ENCODE assay signal across 1 cellular context in the genomic region with DNA sequence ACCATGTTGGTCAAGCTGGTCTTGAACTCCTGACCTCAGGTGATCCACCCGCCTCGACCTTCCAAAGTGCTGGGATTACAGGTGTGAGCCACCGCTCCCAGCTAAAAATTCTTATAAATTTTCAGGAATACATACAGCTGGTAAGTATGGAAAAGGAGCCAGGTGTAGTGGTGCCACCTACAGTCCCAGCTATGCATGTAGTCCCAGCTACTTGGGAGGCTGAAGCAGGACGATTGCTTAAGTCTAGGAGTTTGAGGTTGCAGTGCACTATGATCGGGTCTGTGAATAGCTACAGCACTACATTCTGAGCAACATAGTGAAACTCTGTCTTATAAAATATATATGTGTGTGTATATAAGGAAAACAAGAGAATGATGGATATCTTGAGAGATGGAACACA.
TF ChIP-seq lines count a peak whose summit lies in the region.

No MANE protein-coding gene starts in this region.

TF ChIP-seq in WTC11, 78 proteins besides CTCF, POLR2A, EP300 and RAD21 (continued from another document):
- TF ChIP-seq, protein P1, sequence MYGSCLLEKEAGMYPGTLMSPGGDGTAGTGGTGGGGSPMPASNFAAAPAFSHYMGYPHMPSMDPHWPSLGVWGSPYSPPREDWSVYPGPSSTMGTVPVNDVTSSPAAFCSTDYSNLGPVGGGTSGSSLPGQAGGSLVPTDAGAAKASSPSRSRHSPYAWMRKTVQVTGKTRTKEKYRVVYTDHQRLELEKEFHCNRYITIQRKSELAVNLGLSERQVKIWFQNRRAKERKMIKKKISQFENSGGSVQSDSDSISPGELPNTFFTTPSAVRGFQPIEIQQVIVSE (CRISPR knock-in tag; IDR thresholded peaks at IDR 0.05; ENCODE audit: borderline replicate concordance) = no peak
- TF ChIP-seq ZNF121 (CRISPR knock-in tag; IDR thresholded peaks at IDR 0.05) = no peak
- TF ChIP-seq, protein P2, sequence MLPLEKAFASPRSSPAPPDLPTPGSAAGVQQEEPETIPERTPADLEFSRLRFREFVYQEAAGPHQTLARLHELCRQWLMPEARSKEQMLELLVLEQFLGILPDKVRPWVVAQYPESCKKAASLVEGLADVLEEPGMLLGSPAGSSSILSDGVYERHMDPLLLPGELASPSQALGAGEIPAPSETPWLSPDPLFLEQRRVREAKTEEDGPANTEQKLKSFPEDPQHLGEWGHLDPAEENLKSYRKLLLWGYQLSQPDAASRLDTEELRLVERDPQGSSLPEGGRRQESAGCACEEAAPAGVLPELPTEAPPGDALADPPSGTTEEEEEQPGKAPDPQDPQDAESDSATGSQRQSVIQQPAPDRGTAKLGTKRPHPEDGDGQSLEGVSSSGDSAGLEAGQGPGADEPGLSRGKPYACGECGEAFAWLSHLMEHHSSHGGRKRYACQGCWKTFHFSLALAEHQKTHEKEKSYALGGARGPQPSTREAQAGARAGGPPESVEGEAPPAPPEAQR (CRISPR knock-in tag; IDR thresholded peaks at IDR 0.05) = no peak
- TF ChIP-seq, protein P3, sequence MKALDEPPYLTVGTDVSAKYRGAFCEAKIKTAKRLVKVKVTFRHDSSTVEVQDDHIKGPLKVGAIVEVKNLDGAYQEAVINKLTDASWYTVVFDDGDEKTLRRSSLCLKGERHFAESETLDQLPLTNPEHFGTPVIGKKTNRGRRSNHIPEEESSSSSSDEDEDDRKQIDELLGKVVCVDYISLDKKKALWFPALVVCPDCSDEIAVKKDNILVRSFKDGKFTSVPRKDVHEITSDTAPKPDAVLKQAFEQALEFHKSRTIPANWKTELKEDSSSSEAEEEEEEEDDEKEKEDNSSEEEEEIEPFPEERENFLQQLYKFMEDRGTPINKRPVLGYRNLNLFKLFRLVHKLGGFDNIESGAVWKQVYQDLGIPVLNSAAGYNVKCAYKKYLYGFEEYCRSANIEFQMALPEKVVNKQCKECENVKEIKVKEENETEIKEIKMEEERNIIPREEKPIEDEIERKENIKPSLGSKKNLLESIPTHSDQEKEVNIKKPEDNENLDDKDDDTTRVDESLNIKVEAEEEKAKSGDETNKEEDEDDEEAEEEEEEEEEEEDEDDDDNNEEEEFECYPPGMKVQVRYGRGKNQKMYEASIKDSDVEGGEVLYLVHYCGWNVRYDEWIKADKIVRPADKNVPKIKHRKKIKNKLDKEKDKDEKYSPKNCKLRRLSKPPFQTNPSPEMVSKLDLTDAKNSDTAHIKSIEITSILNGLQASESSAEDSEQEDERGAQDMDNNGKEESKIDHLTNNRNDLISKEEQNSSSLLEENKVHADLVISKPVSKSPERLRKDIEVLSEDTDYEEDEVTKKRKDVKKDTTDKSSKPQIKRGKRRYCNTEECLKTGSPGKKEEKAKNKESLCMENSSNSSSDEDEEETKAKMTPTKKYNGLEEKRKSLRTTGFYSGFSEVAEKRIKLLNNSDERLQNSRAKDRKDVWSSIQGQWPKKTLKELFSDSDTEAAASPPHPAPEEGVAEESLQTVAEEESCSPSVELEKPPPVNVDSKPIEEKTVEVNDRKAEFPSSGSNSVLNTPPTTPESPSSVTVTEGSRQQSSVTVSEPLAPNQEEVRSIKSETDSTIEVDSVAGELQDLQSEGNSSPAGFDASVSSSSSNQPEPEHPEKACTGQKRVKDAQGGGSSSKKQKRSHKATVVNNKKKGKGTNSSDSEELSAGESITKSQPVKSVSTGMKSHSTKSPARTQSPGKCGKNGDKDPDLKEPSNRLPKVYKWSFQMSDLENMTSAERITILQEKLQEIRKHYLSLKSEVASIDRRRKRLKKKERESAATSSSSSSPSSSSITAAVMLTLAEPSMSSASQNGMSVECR (CRISPR knock-in tag; IDR thresholded peaks at IDR 0.05; ENCODE audit: borderline replicate concordance) = no peak
- no peak for TF ChIP-seq CREB1 (CRISPR knock-in tag; IDR thresholded peaks at IDR 0.05)
